ENCODE assay signal across 8 cellular contexts in genomic region chr7:21428642-21428941, GRCh38. TPM values are rescaled to one million over a fixed set of nuclear protein-coding genes. Genes with fewer than 3 reads are reported as not detected.
A peak's percentile ranks its signal among the peaks of the same experiment; 100 is the strongest.
DNase-seq lines count a peak whose midpoint lies in the region; ATAC-seq and TF ChIP-seq lines count a peak whose summit lies in the region.

No MANE protein-coding gene starts in this region.

- H3K18ac ChIP-seq in mesenchymal stem cell (ENCODE audit: low read depth in 1 of 2, low read length in 2 of 2): no peak overlapping the region

- no peak overlapping the region for H2BK15ac ChIP-seq in mesenchymal stem cell (ENCODE audit: low read depth, poor library complexity, severe bottlenecking)

- peak overlapping the region; percentile 47 for H3K4me2 ChIP-seq in mesenchymal stem cell (ENCODE audit: low read length, poor library complexity, severe bottlenecking)

- TF ChIP-seq POLR2A in upper lobe of left lung (IDR thresholded peaks at IDR 0.05): no peak

- H3K4me3 ChIP-seq in mesenchymal stem cell (ENCODE audit: insufficient read depth in 1 of 2, low read depth in 1 of 2, low read length in 2 of 2) (peak overlapping the region; percentile 69 to 82), upper lobe of left lung (peak overlapping the region; percentile 38 to 94 (median 80))

- peak overlapping the region; percentile 98 for H3K4me3 Mint-ChIP-seq in activated naive CD4-positive, alpha-beta T cell treated with anti-CD3 and anti-CD28 coated beads, Interleukin-2, amount 10 ng/mL, durations not matched to agents 7 days and 5 days
- peak overlapping the region; percentile 96 to 99 (median 98) for H3K4me3 Mint-ChIP-seq in brain

- no peak overlapping the region for H2BK12ac ChIP-seq in mesenchymal stem cell (ENCODE audit: low read length in 2 of 2)

- no peak for DNase-seq in activated naive CD4-positive, alpha-beta T cell treated with anti-CD3 and anti-CD28 coated beads, Interleukin-2, amount 10 ng/mL, durations not matched to agents 7 days and 5 days
- no peak for DNase-seq in activated naive CD4-positive, alpha-beta T cell (lab: John Stamatoyannopoulos, UW)
- DNase-seq in mesenchymal stem cell (no peak), upper lobe of left lung (peak in 1 of 2 donors; percentile 72), anterior cingulate cortex (lab: John Stamatoyannopoulos, UW) (no peak)

- H3K36me3 Mint-ChIP-seq in activated naive CD4-positive, alpha-beta T cell treated with anti-CD3 and anti-CD28 coated beads, Interleukin-2, amount 10 ng/mL, durations not matched to agents 7 days and 5 days: peaks cover 39% of the 10 kb centered on the region
- peaks cover 21% of the 10 kb centered on the region for H3K36me3 Mint-ChIP-seq in brain

- peaks cover 61% of the 10 kb centered on the region for H3K4me1 Mint-ChIP-seq in activated naive CD4-positive, alpha-beta T cell treated with anti-CD3 and anti-CD28 coated beads, Interleukin-2, amount 10 ng/mL, durations not matched to agents 7 days and 5 days
- peaks cover 66% of the 10 kb centered on the region for H3K4me1 Mint-ChIP-seq in brain

- no peak overlapping the region for H4K91ac ChIP-seq in mesenchymal stem cell (ENCODE audit: low read length)

- no peak for ATAC-seq in upper lobe of left lung (ENCODE audit: low FRiP score in 2 of 2)
- no peak for ATAC-seq in HG03520 (IDR thresholded peaks at IDR 0.05; ENCODE audit: unreplicated experiment)
- ATAC-seq in GM21825 (IDR thresholded peaks at IDR 0.05; ENCODE audit: unreplicated experiment): no peak

- peak overlapping the region; percentile 9 for H2BK5ac ChIP-seq in mesenchymal stem cell (ENCODE audit: low read depth, low read length, poor library complexity, severe bottlenecking)

- H3K9me3 Mint-ChIP-seq in activated naive CD4-positive, alpha-beta T cell treated with anti-CD3 and anti-CD28 coated beads, Interleukin-2, amount 10 ng/mL, durations not matched to agents 7 days and 5 days: no peaks in the 10 kb centered on the region
- H3K9me3 Mint-ChIP-seq in brain: no peaks in the 10 kb centered on the region

- H3K27me3 ChIP-seq in mesenchymal stem cell (ENCODE audit: control insufficient read depth in 1 of 2, insufficient read depth in 1 of 2, low read length in 2 of 2) (no peaks in the 10 kb centered on the region), upper lobe of left lung (no peaks in the 10 kb centered on the region)

- H2AK5ac ChIP-seq in mesenchymal stem cell (ENCODE audit: low read length, severe bottlenecking): no peak overlapping the region

- no peak overlapping the region for H3K4ac ChIP-seq in mesenchymal stem cell (ENCODE audit: low read depth in 1 of 2, low read length in 2 of 2)

- H3K23ac ChIP-seq in mesenchymal stem cell (ENCODE audit: low read length in 2 of 2): no peak overlapping the region

- CTCF ChIA-PET in activated naive CD4-positive, alpha-beta T cell treated with anti-CD3 and anti-CD28 coated beads, Interleukin-2, amount 10 ng/mL, durations not matched to agents 7 days and 5 days (lab: Charles Lee): no interaction called here

- H3K9ac ChIP-seq in mesenchymal stem cell (ENCODE audit: low read length): peak overlapping the region; percentile 90

- no peak overlapping the region for H3K14ac ChIP-seq in mesenchymal stem cell (ENCODE audit: low read length in 2 of 2)

- H3K36me3 ChIP-seq in mesenchymal stem cell (ENCODE audit: control insufficient read depth in 1 of 2, insufficient read depth in 2 of 2, low read depth in 1 of 2, low read length in 2 of 2): no peaks in the 10 kb centered on the region
- peaks cover 0 to 3% (median 0%) of the 10 kb centered on the region in 4 donors for H3K36me3 ChIP-seq in upper lobe of left lung

- H3K27ac Mint-ChIP-seq in activated naive CD4-positive, alpha-beta T cell treated with anti-CD3 and anti-CD28 coated beads, Interleukin-2, amount 10 ng/mL, durations not matched to agents 7 days and 5 days: peak overlapping the region; percentile 96
- peak overlapping the region; percentile 94 to 98 (median 95) for H3K27ac Mint-ChIP-seq in brain

- no peaks in the 10 kb centered on the region for H3K27me3 Mint-ChIP-seq in activated naive CD4-positive, alpha-beta T cell treated with anti-CD3 and anti-CD28 coated beads, Interleukin-2, amount 10 ng/mL, durations not matched to agents 7 days and 5 days
- H3K27me3 Mint-ChIP-seq in brain: peaks cover 13% of the 10 kb centered on the region

- WGBS in mesenchymal stem cell: 0% methylated on average over 1 of the region's 6 CpGs
- WGBS in upper lobe of left lung, 2 donors: 1 to 3% methylated on average over 6 of the region's 6 CpGs

- H2AFZ ChIP-seq in mesenchymal stem cell (ENCODE audit: low read depth, low read length): no peak overlapping the region

- H3K4me1 ChIP-seq in mesenchymal stem cell (ENCODE audit: control insufficient read depth, insufficient read depth, low read depth, low read length): peaks cover 5% of the 10 kb centered on the region
- H3K4me1 ChIP-seq in upper lobe of left lung: peaks cover 17 to 48% (median 22%) of the 10 kb centered on the region in 4 donors

- H3K79me1 ChIP-seq in mesenchymal stem cell (replicated peaks; ENCODE audit: low read length, poor library complexity, severe bottlenecking): peaks cover 10% of the 10 kb centered on the region

- H4K8ac ChIP-seq in mesenchymal stem cell (ENCODE audit: low read length): no peak overlapping the region

- H3K9me3 ChIP-seq in mesenchymal stem cell (ENCODE audit: control insufficient read depth, low read length) (no peaks in the 10 kb centered on the region), upper lobe of left lung (no peaks in the 10 kb centered on the region)

- TF ChIP-seq EP300 in upper lobe of left lung (IDR thresholded peaks at IDR 0.05): no peak

- H3K27ac ChIP-seq in mesenchymal stem cell (ENCODE audit: low read length, poor library complexity, severe bottlenecking) (peak overlapping the region; percentile 90), upper lobe of left lung (peak overlapping the region; percentile 93 to 98 (median 98))

- H2BK120ac ChIP-seq in mesenchymal stem cell (ENCODE audit: low read depth, low read length): no peak overlapping the region

- TF ChIP-seq CTCF in brain (conservative IDR thresholded peaks at IDR 0.05): no peak
- peak in 1 of 6 experiments; percentile 5 for TF ChIP-seq CTCF in upper lobe of left lung (IDR thresholded peaks at IDR 0.05)

RNA-seq across cellular contexts. Expression of gene SP4, which starts 0.7 kb away (rescaled TPM):
- 6.4 TPM for polyA plus RNA-seq in brain (ENCODE audit: insufficient read depth, low read depth, low replicate concordance)
- polyA plus RNA-seq in mesenchymal stem cell (2013, experiment 1 of 2): 2.0 TPM
- 1.7 TPM for polyA plus RNA-seq in mesenchymal stem cell (2013, experiment 2 of 2)
- 10 to 100 TPM in 3 of 6 donors, 1 to 10 TPM in 3; 2.4 to 19.3 (median 9.5) TPM for total RNA-seq in upper lobe of left lung
